In genomic region chrX:100673397-100673953, GRCh38 we compare ENCODE assay signal across 18 cellular contexts. TPM values are rescaled to one million over a fixed set of nuclear protein-coding genes. Genes with fewer than 3 reads are reported as not detected.
DNase-seq lines count a peak whose midpoint lies in the region; ATAC-seq and TF ChIP-seq lines count a peak whose summit lies in the region.
"Had no signal": no experiment of that assay in that cellular context is flagged by ENCODE, and none has a peak within 500 bp of the region (broad histone marks: within the 10 kb centered on the region; RNA-seq: fewer than 3 reads in every experiment).

No MANE protein-coding gene starts in this region.

- H2AFZ ChIP-seq in GM23248, result no peak overlapping the region
- no peak overlapping the region for H2AFZ ChIP-seq in neural progenitor cell (replicated peaks)
- H2AFZ ChIP-seq: hepatocyte had no signal

- H3K4me2 ChIP-seq in GM23248 (ENCODE audit: unreplicated experiment) (no peak overlapping the region), neural progenitor cell (no peak overlapping the region)
- H3K4me2 ChIP-seq: hepatocyte had no signal

- no peak overlapping the region for H3K4me3 Mint-ChIP-seq in neural progenitor cell
- H3K4me3 Mint-ChIP-seq: naive B cell had no signal

- H3K27ac ChIP-seq in GM23248, result peak overlapping the region; percentile 46
- no peak overlapping the region for H3K27ac ChIP-seq in neural progenitor cell
- H3K27ac ChIP-seq: hepatocyte, HL-60, upper lobe of right lung, VCaP had no signal

- TF ChIP-seq CTCF in fibroblast of pulmonary artery (IDR thresholded peaks at IDR 0.05; ENCODE audit: low read length, missing control alignments) (no peak), GM10266 (IDR thresholded peaks at IDR 0.05; ENCODE audit: control insufficient read depth, insufficient read depth, low read depth, missing control alignments) (no peak), neural progenitor cell (IDR thresholded peaks at IDR 0.05) (no peak)

- DNase-seq in GM23248, result peak; percentile 74
- peak; percentile 13 for DNase-seq in astrocyte of the hippocampus (ENCODE audit: low read depth, low spot score)
- peak; percentile 79 for DNase-seq in fibroblast of pulmonary artery (ENCODE audit: low read depth)
- DNase-seq in smooth muscle cell of the brain vasculature (ENCODE audit: low read depth, low spot score), result peak; percentile 33
- no peak for DNase-seq in GM10266 (ENCODE audit: extremely low spot score)
- DNase-seq in neural progenitor cell (ENCODE audit: low spot score), result no peak
- DNase-seq: activated gamma-delta T cell treated with Interleukin-2 at 50 U/mL for 16 hours; COR-L47; naive B cell; NCI-H1694 treated with DMSO at 0.1 percent for 48 hours; NCI-H524; stimulated activated CD4-positive, alpha-beta T cell treated with anti-CD3 and anti-CD28 coated beads, Interleukin-4, amount 100 ng/mL, for 24 hours; upper lobe of right lung had no signal

- H3K36me3 ChIP-seq in GM23248 (ENCODE audit: low read depth), result no peaks in the 10 kb centered on the region
- H3K36me3 ChIP-seq in neural progenitor cell, result no peaks in the 10 kb centered on the region
- H3K36me3 ChIP-seq: upper lobe of right lung had no signal

- no peaks in the 10 kb centered on the region for H4K20me1 ChIP-seq in GM23248 (ENCODE audit: insufficient read depth)
- H4K20me1 ChIP-seq in neural progenitor cell (ENCODE audit: low read depth), result no peaks in the 10 kb centered on the region

- H3K9me2 ChIP-seq in GM23248 (ENCODE audit: insufficient read depth), result no peaks in the 10 kb centered on the region

- no peaks in the 10 kb centered on the region for H3K4me1 Mint-ChIP-seq in neural progenitor cell

- no peaks in the 10 kb centered on the region for H3K79me2 ChIP-seq in GM23248 (ENCODE audit: insufficient read depth)
- no peaks in the 10 kb centered on the region for H3K79me2 ChIP-seq in neural progenitor cell (ENCODE audit: low read depth)
- H3K79me2 ChIP-seq: hepatocyte had no signal

- no peaks in the 10 kb centered on the region for H3K9me3 Mint-ChIP-seq in neural progenitor cell
- H3K9me3 Mint-ChIP-seq: naive B cell had no signal

- H3K4me3 ChIP-seq in GM23248, result no peak overlapping the region
- no peak overlapping the region for H3K4me3 ChIP-seq in fibroblast of pulmonary artery (replicated peaks; ENCODE audit: low read depth, low read length)
- no peak overlapping the region for H3K4me3 ChIP-seq in neural progenitor cell
- H3K4me3 ChIP-seq: hepatocyte, upper lobe of right lung had no signal

- H3K9me3 ChIP-seq in GM23248 (ENCODE audit: low read depth), result no peaks in the 10 kb centered on the region
- H3K9me3 ChIP-seq in neural progenitor cell (ENCODE audit: low read depth), result no peaks in the 10 kb centered on the region
- H3K9me3 ChIP-seq: upper lobe of right lung had no signal

- in situ Hi-C loops in GM23248 (cut with MboI), result no loop called here

- ATAC-seq in GM18867 (IDR thresholded peaks at IDR 0.05; ENCODE audit: unreplicated experiment) (no peak), GM21515 (IDR thresholded peaks at IDR 0.05; ENCODE audit: unreplicated experiment) (no peak)
- ATAC-seq: upper lobe of right lung had no signal

- 31 to 36% methylated on average over 3 of the region's 3 CpGs for WGBS in GM23248 (ENCODE audit: low coverage in 1 of 2, low lambda C conversion rate in 2 of 2, missing lambda C conversion rate in 2 of 2), 2 experiments

- H3F3A ChIP-seq in GM23248 (ENCODE audit: insufficient read depth) (no peaks in the 10 kb centered on the region), neural progenitor cell (ENCODE audit: low read depth) (no peaks in the 10 kb centered on the region)

- H3K4me1 ChIP-seq in GM23248 (ENCODE audit: insufficient read depth), result peaks cover 19% of the 10 kb centered on the region
- H3K4me1 ChIP-seq in neural progenitor cell, result no peaks in the 10 kb centered on the region
- H3K4me1 ChIP-seq: upper lobe of right lung had no signal

- H3K27me3 ChIP-seq in GM23248 (replicated peaks; ENCODE audit: insufficient read depth) (no peaks in the 10 kb centered on the region), neural progenitor cell (no peaks in the 10 kb centered on the region)
- H3K27me3 ChIP-seq: hepatocyte, upper lobe of right lung had no signal

- peaks cover 5% of the 10 kb centered on the region for H3K27me3 Mint-ChIP-seq in neural progenitor cell (ENCODE audit: insufficient read depth, low read depth)

- H3K27ac Mint-ChIP-seq in neural progenitor cell, result no peak overlapping the region

- no peaks in the 10 kb centered on the region for H3K36me3 Mint-ChIP-seq in neural progenitor cell
- H3K36me3 Mint-ChIP-seq: naive B cell had no signal

- no peak overlapping the region for H3K9ac ChIP-seq in GM23248
- H3K9ac ChIP-seq in neural progenitor cell, result no peak overlapping the region

RNA-seq across cellular contexts. Expression of gene SRPX2, which starts 29.5 kb away (rescaled TPM):
- 36.5 and 36.7 TPM in 2 replicates for total RNA-seq in GM23248 (2014; rRNA removed; shearing (Covaris generic))
- 40.3 and 40.4 TPM in 2 replicates for polyA plus RNA-seq in GM23248 (2016; fragmentation: Nextera tagmentation; extraction: Ambion mirVana)
- 0.11 TPM in 1 of 2 replicates, not detected in the other for total RNA-seq in neural progenitor cell (ENCODE audit: low replicate concordance)

RNA-seq across cellular contexts. Expression of gene TSPAN6, which starts 36.9 kb away (rescaled TPM):
- total RNA-seq in GM23248 (2014; rRNA removed; shearing (Covaris generic)), result 24.3 and 29.3 TPM in 2 replicates
- 36.5 and 37.8 TPM in 2 replicates for polyA plus RNA-seq in GM23248 (2016; fragmentation: Nextera tagmentation; extraction: Ambion mirVana)
- total RNA-seq in neural progenitor cell (ENCODE audit: low replicate concordance), result 138 and 205 TPM in 2 replicates

RNA-seq across cellular contexts. Expression of gene SYTL4, which starts 58.4 kb away (rescaled TPM):
- 3.2 and 4.6 TPM in 2 replicates for total RNA-seq in GM23248 (2014; rRNA removed; shearing (Covaris generic))
- 1.6 and 2.5 TPM in 2 replicates for polyA plus RNA-seq in GM23248 (2016; fragmentation: Nextera tagmentation; extraction: Ambion mirVana)
- 0.22 and 0.39 TPM in 2 replicates for total RNA-seq in neural progenitor cell (ENCODE audit: low replicate concordance)

Comparison
In these comparisons a context has a peak if more than half of its experiments do, and no peak if none do; other contexts are left out.
1. DNase-seq: peak in GM23248 (single experiment), astrocyte of the hippocampus (single experiment), fibroblast of pulmonary artery (single experiment) and smooth muscle cell of the brain vasculature (single experiment); none in GM10266 (single experiment) and neural progenitor cell (single experiment).
2. RNA of gene SRPX2, which starts 29.5 kb away (total RNA-seq): 36.5 to 36.7 TPM in GM23248; 0.11 TPM in neural progenitor cell; every median in the first group is over 10 times any median in the second.